ENCODE assay signal across 8 cellular contexts in the genomic region with DNA sequence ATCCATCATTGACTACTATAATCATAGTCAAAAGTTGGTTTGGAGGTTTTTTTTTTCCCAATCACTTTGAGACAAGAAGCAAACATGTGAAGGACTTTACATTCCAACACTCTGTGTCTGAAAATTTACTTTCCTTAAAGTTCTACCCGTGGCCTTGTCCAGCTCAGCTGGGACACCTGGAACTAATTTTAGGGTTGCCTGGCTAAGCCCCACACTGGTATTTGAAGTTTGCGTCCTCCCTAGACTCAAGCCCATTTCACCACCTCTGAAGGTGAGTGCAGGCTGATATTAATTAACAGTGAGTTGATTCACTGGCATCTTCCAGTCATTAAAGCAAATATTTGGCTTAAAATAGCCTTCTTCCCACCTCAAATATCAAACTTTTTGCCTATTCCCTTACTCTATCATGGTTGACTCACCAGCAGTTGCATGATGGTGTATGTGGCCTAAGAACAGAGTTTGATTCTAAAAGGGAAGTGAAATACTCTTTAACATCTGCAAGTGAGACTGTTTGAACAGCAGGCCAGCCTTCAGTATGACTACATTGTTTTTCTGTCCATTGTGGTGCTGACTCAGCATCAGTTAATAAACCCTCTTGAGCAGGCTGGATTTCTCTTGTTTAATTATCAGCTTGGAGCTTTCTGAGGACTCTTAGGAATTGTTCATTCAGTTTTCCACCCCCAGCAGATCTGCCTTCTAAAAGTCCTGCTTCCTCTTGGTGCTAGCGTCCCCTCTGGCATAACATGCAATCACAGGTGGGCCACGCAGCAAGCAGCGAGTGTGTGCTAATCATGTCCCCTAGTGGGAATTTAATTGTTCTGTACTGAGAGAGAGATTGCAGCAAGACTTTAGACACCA. TPM values are rescaled to one million over a fixed set of nuclear protein-coding genes. Genes with fewer than 3 reads are reported as not detected.
A peak's percentile ranks its signal among the peaks of the same experiment; 100 is the strongest.
DNase-seq lines count a peak whose midpoint lies in the region; ATAC-seq and TF ChIP-seq lines count a peak whose summit lies in the region.

No MANE protein-coding gene starts in this region.

- no peak for TF ChIP-seq EP300 in esophagus muscularis mucosa (IDR thresholded peaks at IDR 0.05)

- intact Hi-C loops in heart left ventricle (cut with DNase I) (loop anchor here in 6 of 10 donors (5.0 to 10.0 kb wide), 6 partner anchors 67 to 600 kb away; no protein-coding TSS in a partner anchor), Right ventricle myocardium inferior (cut with DNase I) (loop anchor here (10.0 kb wide), 1 partner anchor 350 kb away; no protein-coding TSS in a partner anchor), esophagus muscularis mucosa (cut with DNase I) (loop anchor here (10.0 kb wide), 1 partner anchor 600 kb away; no protein-coding TSS in a partner anchor), psoas muscle (cut with DNase I) (loop anchor here in 1 of 2 donors (10.0 kb wide), 3 partner anchors 140 to 350 kb away; no protein-coding TSS in a partner anchor)

- H3K27ac ChIP-seq in heart left ventricle = peak overlapping the region in 7 of 12 donors; percentile 6 to 87 (median 68)
- peak overlapping the region in 2 of 4 donors; percentile 8 to 28 for H3K27ac ChIP-seq in esophagus muscularis mucosa (replicated peaks in 1 of 4)
- H3K27ac ChIP-seq in psoas muscle = no peak overlapping the region

- H3K4me3 ChIP-seq in heart left ventricle (no peak overlapping the region), esophagus muscularis mucosa (no peak overlapping the region), psoas muscle (no peak overlapping the region)
- H3K4me3 ChIP-seq in Jurkat, Clone E6-1 (ENCODE audit: low read length) = no peak overlapping the region

- ATAC-seq in heart left ventricle = peak; percentile 18 to 53 (median 38)
- no peak for ATAC-seq in Right ventricle myocardium inferior
- ATAC-seq in psoas muscle = peak in 3 of 4 donors; percentile 17 to 55 (median 53)

- DNase-seq in heart left ventricle = no peak
- no peak for DNase-seq in Right ventricle myocardium inferior (ENCODE audit: missing footprints)
- DNase-seq in H4 (ENCODE audit: low spot score) = peak; percentile 78
- DNase-seq in Jurkat, Clone E6-1 (ENCODE audit: low read depth, low spot score) = peak; percentile 44
- DNase-seq in SK-MEL-5 (ENCODE audit: low read depth, low spot score) = peak; percentile 73
- DNase-seq in esophagus muscularis mucosa (ENCODE audit: extremely low spot score) = peak; percentile 66
- peak in 1 of 2 donors; percentile 73 for DNase-seq in psoas muscle
- no peak for DNase-seq in hepatic stellate cell (ENCODE audit: low spot score)

- H3K36me3 ChIP-seq in heart left ventricle (no peaks in the 10 kb centered on the region), esophagus muscularis mucosa (no peaks in the 10 kb centered on the region), psoas muscle (ENCODE audit: insufficient read depth in 1 of 2, low read depth in 1 of 2) (no peaks in the 10 kb centered on the region)

- 63 to 75% (median 68%) methylated on average over 5 of the region's 5 CpGs for WGBS in heart left ventricle, 4 donors
- WGBS in esophagus muscularis mucosa = 70% methylated on average over 5 of the region's 5 CpGs
- WGBS in psoas muscle, 3 donors = 69 to 77% (median 73%) methylated on average over 5 of the region's 5 CpGs

- no peak for TF ChIP-seq POLR2A in heart left ventricle (IDR thresholded peaks at IDR 0.05)
- no peak for TF ChIP-seq POLR2A in esophagus muscularis mucosa (IDR thresholded peaks at IDR 0.05; ENCODE audit: low read depth)

- TF ChIP-seq CTCF in heart left ventricle (IDR thresholded peaks at IDR 0.05) (peak in 10 of 12 donors; percentile 5 to 56 (median 28)), esophagus muscularis mucosa (IDR thresholded peaks at IDR 0.05) (peak in 1 of 3 experiments; percentile 20), psoas muscle (IDR thresholded peaks at IDR 0.05) (no peak)

- H3K9me3 ChIP-seq in heart left ventricle (no peaks in the 10 kb centered on the region), esophagus muscularis mucosa (no peaks in the 10 kb centered on the region), psoas muscle (no peaks in the 10 kb centered on the region)

- H3K27me3 ChIP-seq in heart left ventricle (peaks cover 0 to 59% (median 20%) of the 10 kb centered on the region in 9 donors), esophagus muscularis mucosa (peaks cover 0 to 40% (median 3%) of the 10 kb centered on the region in 4 donors), psoas muscle (ENCODE audit: insufficient read depth in 3 of 3, low read length in 2 of 3) (peaks cover 0 to 4% (median 0%) of the 10 kb centered on the region in 3 donors)

- H3K4me1 ChIP-seq in heart left ventricle (peaks cover 0 to 58% (median 7%) of the 10 kb centered on the region in 12 donors), esophagus muscularis mucosa (peaks cover 7 to 24% (median 16%) of the 10 kb centered on the region in 4 donors), psoas muscle (peaks cover 4% of the 10 kb centered on the region)

- in situ Hi-C loops in SK-MEL-5 (cut with HindIII; ENCODE audit: low pct_unique_long_range_greater_than_20kb, low sequenced_read_pairs) = no loop called here

RNA-seq across cellular contexts. Expression of a gene that starts 1.8 kb away (rescaled TPM):
- total RNA-seq in heart left ventricle (10 to 100 TPM in 1 of 9 donors, 1 to 10 TPM in 8; 1.0 to 10.8 (median 1.7) TPM), Right ventricle myocardium inferior (0.87 TPM), esophagus muscularis mucosa (1 to 10 TPM; 1.8 to 5.1 (median 2.3) TPM), psoas muscle (1 to 10 TPM; 1.3 to 2.0 (median 1.7) TPM)
- polyA plus RNA-seq in heart left ventricle (under 1 TPM; 0.36 to 0.53 TPM), psoas muscle (under 1 TPM; 0.33 to 0.72 (median 0.36) TPM)
- 0.37 and 1.7 TPM in 2 replicates for total RNA-seq in H4 (2014; rRNA removed; shearing (Covaris generic))
- polyA plus RNA-seq in Jurkat, Clone E6-1 (2012; ENCODE audit: insufficient read depth, insufficient read length) = 0.49 TPM
- total RNA-seq in SK-MEL-5 (2014; rRNA removed; shearing (Covaris generic)) = 0.08 and 0.16 TPM in 2 replicates
- polyA plus RNA-seq in SK-MEL-5 (2015; cell fraction: cytosol; rRNA removed) = 0.23 and 0.33 TPM in 2 replicates
- 0.26 TPM in 1 of 2 replicates, not detected in the other for polyA plus RNA-seq in SK-MEL-5 (2015; cell fraction: nucleus; rRNA removed)

Comparison
In these comparisons a context has a peak if more than half of its experiments do, and no peak if none do; other contexts are left out.
1. DNase-seq: peak in H4 (single experiment), Jurkat, Clone E6-1 (single experiment), SK-MEL-5 (single experiment) and esophagus muscularis mucosa (single experiment); none in heart left ventricle (0 of 5), Right ventricle myocardium inferior (single experiment) and hepatic stellate cell (single experiment).